ENCODE assay signal across 1 cellular context in the genomic region with DNA sequence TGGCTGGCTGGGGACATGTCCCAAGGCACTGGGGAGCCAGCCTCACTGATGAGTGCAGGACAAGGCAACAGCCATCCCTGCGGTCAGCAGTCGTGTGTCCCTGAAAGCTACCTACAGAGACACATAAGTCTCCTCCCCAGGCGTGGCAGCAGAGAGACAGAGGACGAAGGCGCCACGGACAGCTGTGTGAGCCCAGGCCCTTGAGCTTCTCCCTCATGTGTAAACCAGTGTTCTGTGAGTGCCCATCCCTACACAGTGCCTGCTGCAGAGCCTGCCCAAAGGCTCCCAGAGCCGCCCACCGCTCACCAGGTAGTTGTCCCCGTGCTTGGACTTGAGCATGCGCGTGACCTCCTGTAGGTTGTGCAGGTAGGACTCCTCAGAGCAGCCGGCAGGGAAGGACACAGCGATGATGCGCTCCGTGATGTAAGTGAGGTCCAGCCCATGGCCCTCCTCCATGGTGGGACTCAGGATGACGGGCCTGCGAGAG.
TF ChIP-seq lines count a peak whose summit lies in the region.

No MANE protein-coding gene starts in this region.

TF ChIP-seq in H1, 55 proteins besides CTCF, POLR2A, EP300 and RAD21:
- TF ChIP-seq USF2 (IDR thresholded peaks at IDR 0.05; ENCODE audit: low read length), result no peak
- no peak for TF ChIP-seq JUND (IDR thresholded peaks at IDR 0.05; ENCODE audit: low read length)
- no peak for TF ChIP-seq SP4 (IDR thresholded peaks at IDR 0.05; ENCODE audit: low read length)
- TF ChIP-seq KDM1A (IDR thresholded peaks at IDR 0.05; ENCODE audit: borderline replicate concordance, low read length), result no peak
- no peak for TF ChIP-seq BCL11A (IDR thresholded peaks at IDR 0.05; ENCODE audit: low read depth in 2 of 2, low read length in 2 of 2)
- no peak for TF ChIP-seq ATF3 (IDR thresholded peaks at IDR 0.05; ENCODE audit: insufficient read depth, low read depth, low read length)
- no peak for TF ChIP-seq SIX5 (IDR thresholded peaks at IDR 0.05; ENCODE audit: low read depth, low read length)
- TF ChIP-seq EGR1 (IDR thresholded peaks at IDR 0.05; ENCODE audit: borderline replicate concordance, low read depth, low read length), result no peak
- TF ChIP-seq SUZ12 (IDR thresholded peaks at IDR 0.05; ENCODE audit: low read length), result no peak
- TF ChIP-seq RBBP5 (IDR thresholded peaks at IDR 0.05; ENCODE audit: borderline replicate concordance, low read depth, low read length), result no peak
- no peak for TF ChIP-seq KDM5A (IDR thresholded peaks at IDR 0.05; ENCODE audit: low read length)
- no peak for TF ChIP-seq POLR2AphosphoS5 (IDR thresholded peaks at IDR 0.05; ENCODE audit: low read depth, low read length)
- TF ChIP-seq MAFK (IDR thresholded peaks at IDR 0.05; ENCODE audit: low read depth, low read length), result no peak
- no peak for TF ChIP-seq KDM4A (IDR thresholded peaks at IDR 0.05; ENCODE audit: low read depth, low read length, severe bottlenecking)
- TF ChIP-seq RXRA (IDR thresholded peaks at IDR 0.05; ENCODE audit: insufficient read depth, low read depth, low read length), result no peak
- no peak for TF ChIP-seq HDAC2 (IDR thresholded peaks at IDR 0.05; ENCODE audit: borderline replicate concordance in 1 of 2, low read depth in 2 of 2, low read length in 2 of 2)
- TF ChIP-seq PHF8 (conservative IDR thresholded peaks at IDR 0.05; ENCODE audit: low read depth, low read length), result no peak
- no peak for TF ChIP-seq SIN3A (conservative IDR thresholded peaks at IDR 0.05 in 1 of 2, IDR thresholded peaks at IDR 0.05 in 1 of 2; ENCODE audit: low read depth in 1 of 2, low read length in 2 of 2)
- TF ChIP-seq CHD1 (IDR thresholded peaks at IDR 0.05; ENCODE audit: low read depth, low read length), result no peak
- TF ChIP-seq TAF1 (IDR thresholded peaks at IDR 0.05; ENCODE audit: low read depth, low read length), result no peak
